1 cellular context compared by ENCODE assay signal in genomic region chr17:75064040-75064439, GRCh38.
TF ChIP-seq lines count a peak whose summit lies in the region.

No MANE protein-coding gene starts in this region.

TF ChIP-seq in HepG2, 621 proteins besides CTCF, POLR2A, EP300 and RAD21:
- TF ChIP-seq CAMTA2 (CRISPR knock-in tag; IDR thresholded peaks at IDR 0.05; ENCODE audit: borderline replicate concordance) (no peak), ZNF101 (CRISPR knock-in tag; IDR thresholded peaks at IDR 0.05; ENCODE audit: borderline replicate concordance, low read depth) (no peak), ZKSCAN5 (CRISPR knock-in tag; IDR thresholded peaks at IDR 0.05) (no peak)
TF ChIP-seq in HepG2: peak in this region for 0.
